8 cellular contexts compared by ENCODE assay signal in the genomic region with DNA sequence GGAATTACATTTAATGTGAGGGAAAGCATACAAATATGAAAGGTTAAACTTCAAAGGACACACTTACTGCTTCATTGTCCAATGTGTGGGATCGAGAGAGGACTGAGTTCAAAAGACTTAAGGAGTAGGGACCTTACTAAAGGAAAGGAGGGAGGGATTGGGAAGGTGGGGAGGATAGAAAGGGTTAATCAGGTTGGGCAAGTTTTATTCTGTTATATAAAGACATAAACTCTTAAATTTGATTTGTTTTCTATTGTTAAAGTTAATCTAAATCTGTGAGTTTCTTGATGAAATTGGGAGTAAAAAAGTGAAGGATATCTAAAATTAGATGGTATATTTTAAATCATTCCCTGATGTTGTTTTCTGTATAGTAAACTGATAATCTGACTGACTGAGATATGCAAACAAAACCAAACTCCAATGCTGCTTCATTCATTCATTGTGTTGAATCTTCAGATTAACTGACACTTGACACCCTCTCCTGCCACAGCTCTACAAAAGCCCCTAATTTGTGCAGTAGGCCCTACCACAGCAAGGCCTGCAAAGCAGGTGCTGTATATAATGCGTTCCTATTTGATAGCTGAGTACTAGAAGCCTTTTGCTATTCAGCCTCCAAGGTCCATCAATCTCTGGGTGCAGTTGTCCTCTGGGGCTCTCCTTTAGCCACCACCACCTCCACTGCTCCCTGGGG. TPM values are rescaled to one million over a fixed set of nuclear protein-coding genes. Genes with fewer than 3 reads are reported as not detected.
DNase-seq lines count a peak whose midpoint lies in the region; ATAC-seq and TF ChIP-seq lines count a peak whose summit lies in the region.

No MANE protein-coding gene starts in this region.

- H3K79me2 ChIP-seq in neural progenitor cell (ENCODE audit: low read depth) = peaks cover 32% of the 10 kb centered on the region

- peak; percentile 16 for ATAC-seq in HG03565 (IDR thresholded peaks at IDR 0.05; ENCODE audit: unreplicated experiment)
- ATAC-seq in body of pancreas = no peak
- no peak for ATAC-seq in GM18505 (IDR thresholded peaks at IDR 0.05; ENCODE audit: unreplicated experiment)
- no peak for ATAC-seq in right cardiac atrium

- TF ChIP-seq CTCF in GM12875 (IDR thresholded peaks at IDR 0.05; ENCODE audit: borderline replicate concordance, insufficient read depth, low read depth, low read length) (no peak), neural progenitor cell (IDR thresholded peaks at IDR 0.05) (no peak), body of pancreas (IDR thresholded peaks at IDR 0.05) (no peak)

- H3K4me3 Mint-ChIP-seq in neural progenitor cell = peak overlapping the region; percentile 84

- DNase-seq in SHP77 (lab: John Stamatoyannopoulos, UW) (peak; percentile 60 to 62), neural progenitor cell (ENCODE audit: low spot score) (peak; percentile 84), DMS114 treated with DMSO at 0.1 percent for 48 hours (lab: John Stamatoyannopoulos, UW; ENCODE audit: unreplicated experiment) (no peak), body of pancreas (no peak), right cardiac atrium (no peak)

- peaks cover 3% of the 10 kb centered on the region for H3K27me3 Mint-ChIP-seq in neural progenitor cell (ENCODE audit: insufficient read depth, low read depth)

- H3K27ac ChIP-seq in neural progenitor cell (peak overlapping the region; percentile 45), body of pancreas (peak overlapping the region in 1 of 4 donors; percentile 98), right cardiac atrium (ENCODE audit: low read length) (no peak overlapping the region)

- TF ChIP-seq POLR2A in body of pancreas (IDR thresholded peaks at IDR 0.05) (no peak), GM18505 (IDR thresholded peaks at IDR 0.05; ENCODE audit: borderline replicate concordance, extremely low read depth, insufficient read depth, insufficient read length) (no peak)

- no peaks in the 10 kb centered on the region for H4K20me1 ChIP-seq in neural progenitor cell (ENCODE audit: low read depth)

- peak overlapping the region; percentile 89 for H3K4me3 ChIP-seq in GM12875 (ENCODE audit: low read depth, low read length)
- peak overlapping the region; percentile 64 for H3K4me3 ChIP-seq in neural progenitor cell
- no peak overlapping the region for H3K4me3 ChIP-seq in body of pancreas
- no peak overlapping the region for H3K4me3 ChIP-seq in right cardiac atrium (ENCODE audit: low read length)

- no peaks in the 10 kb centered on the region for H3K9me3 ChIP-seq in neural progenitor cell (ENCODE audit: low read depth)
- no peaks in the 10 kb centered on the region for H3K9me3 ChIP-seq in body of pancreas
- H3K9me3 ChIP-seq in right cardiac atrium (ENCODE audit: control insufficient read depth, low read length) = no peaks in the 10 kb centered on the region

- H3K4me1 Mint-ChIP-seq in neural progenitor cell = peaks cover 40% of the 10 kb centered on the region

- intact Hi-C loops in body of pancreas (cut with DNase I) = no loop called here
- intact Hi-C loops in right cardiac atrium (cut with DNase I) = no loop called here

- H3K27me3 ChIP-seq in neural progenitor cell = no peaks in the 10 kb centered on the region
- no peaks in the 10 kb centered on the region for H3K27me3 ChIP-seq in body of pancreas
- H3K27me3 ChIP-seq in right cardiac atrium (ENCODE audit: control insufficient read depth, insufficient read depth) = no peaks in the 10 kb centered on the region

- peaks cover 22% of the 10 kb centered on the region for H3K4me1 ChIP-seq in neural progenitor cell
- H3K4me1 ChIP-seq in body of pancreas = peaks cover 28% of the 10 kb centered on the region
- H3K4me1 ChIP-seq in right cardiac atrium (ENCODE audit: control insufficient read depth, insufficient read depth, low read length) = peaks cover 6% of the 10 kb centered on the region

- H2AFZ ChIP-seq in neural progenitor cell (replicated peaks) = no peak overlapping the region

- peak overlapping the region; percentile 86 for H3K4me2 ChIP-seq in neural progenitor cell

- 84 to 88% methylated on average over 2 of the region's 2 CpGs for WGBS in body of pancreas, 2 donors
- WGBS in right cardiac atrium = 90% methylated on average over 2 of the region's 2 CpGs

- peaks cover 2% of the 10 kb centered on the region for H3K9me3 Mint-ChIP-seq in neural progenitor cell

- peaks cover 34% of the 10 kb centered on the region for H3F3A ChIP-seq in neural progenitor cell (ENCODE audit: low read depth)

- peak overlapping the region; percentile 70 for H3K27ac Mint-ChIP-seq in neural progenitor cell

- H3K36me3 Mint-ChIP-seq in neural progenitor cell = peaks cover 4% of the 10 kb centered on the region

- no peak overlapping the region for H3K9ac ChIP-seq in neural progenitor cell

- no peaks in the 10 kb centered on the region for H3K36me3 ChIP-seq in neural progenitor cell
- no peaks in the 10 kb centered on the region for H3K36me3 ChIP-seq in body of pancreas (replicated peaks in 1 of 2; ENCODE audit: insufficient read depth in 1 of 2, low read depth in 2 of 2)

RNA-seq across cellular contexts. Expression of a gene that starts 1.3 kb away (rescaled TPM):
- 27.4 and 43.0 TPM in 2 replicates for total RNA-seq in neural progenitor cell (ENCODE audit: low replicate concordance)
- 10 to 100 TPM; 23.4 to 27.8 TPM for total RNA-seq in body of pancreas
- 10 to 100 TPM; 13.8 to 23.6 (median 15.9) TPM for total RNA-seq in right cardiac atrium
- 12.0 TPM for polyA plus RNA-seq in right cardiac atrium

RNA-seq across cellular contexts. Expression of a gene that starts 38.7 kb away (rescaled TPM):
- total RNA-seq in neural progenitor cell (ENCODE audit: low replicate concordance) (0.28 TPM in 1 of 2 replicates, not detected in the other), body of pancreas (1 to 10 TPM in 1 of 2 donors, under 1 TPM in 1; 0.52 to 1.3 TPM), right cardiac atrium (under 1 TPM; 0.26 to 0.81 (median 0.38) TPM)
- polyA plus RNA-seq in right cardiac atrium = 0.38 TPM

RNA-seq across cellular contexts. Expression of a gene that starts 58.2 kb away (rescaled TPM):
- 18.6 and 20.7 TPM in 2 replicates for total RNA-seq in neural progenitor cell (ENCODE audit: low replicate concordance)
- total RNA-seq in body of pancreas = 1 to 10 TPM; 9.2 to 9.3 TPM
- total RNA-seq in right cardiac atrium = 100 to 1,000 TPM in 3 of 4 donors, 10 to 100 TPM in 1; 92.2 to 154 (median 126) TPM
- 57.2 TPM for polyA plus RNA-seq in right cardiac atrium

Comparison
In these comparisons a context has a peak if more than half of its experiments do, and no peak if none do; other contexts are left out.
1. H3K4me3 ChIP-seq: peak in GM12875 (single experiment) and neural progenitor cell (single experiment); none in body of pancreas (0 of 2) and right cardiac atrium (single experiment).
2. DNase-seq: peak in SHP77 (2 of 2) and neural progenitor cell (single experiment); none in DMS114 treated with DMSO at 0.1 percent for 48 hours (single experiment), body of pancreas (0 of 4) and right cardiac atrium (0 of 3).